ENCODE assay signal across 1 cellular context in genomic region chr5:32585446-32586250, GRCh38.
TF ChIP-seq lines count a peak whose summit lies in the region.

SUB1 (plus strand) TSS chr5:32585557; CDS start chr5:32588513, 2,956 bp downstream.

TF ChIP-seq in SK-N-SH, 30 proteins besides CTCF, POLR2A, EP300 and RAD21 (continued from another document):
- TF ChIP-seq, protein P1, sequence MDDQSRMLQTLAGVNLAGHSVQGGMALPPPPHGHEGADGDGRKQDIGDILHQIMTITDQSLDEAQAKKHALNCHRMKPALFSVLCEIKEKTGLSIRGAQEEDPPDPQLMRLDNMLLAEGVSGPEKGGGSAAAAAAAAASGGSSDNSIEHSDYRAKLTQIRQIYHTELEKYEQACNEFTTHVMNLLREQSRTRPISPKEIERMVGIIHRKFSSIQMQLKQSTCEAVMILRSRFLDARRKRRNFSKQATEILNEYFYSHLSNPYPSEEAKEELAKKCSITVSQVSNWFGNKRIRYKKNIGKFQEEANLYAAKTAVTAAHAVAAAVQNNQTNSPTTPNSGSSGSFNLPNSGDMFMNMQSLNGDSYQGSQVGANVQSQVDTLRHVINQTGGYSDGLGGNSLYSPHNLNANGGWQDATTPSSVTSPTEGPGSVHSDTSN (IDR thresholded peaks at IDR 0.05) = no peak
- TF ChIP-seq, protein P2, sequence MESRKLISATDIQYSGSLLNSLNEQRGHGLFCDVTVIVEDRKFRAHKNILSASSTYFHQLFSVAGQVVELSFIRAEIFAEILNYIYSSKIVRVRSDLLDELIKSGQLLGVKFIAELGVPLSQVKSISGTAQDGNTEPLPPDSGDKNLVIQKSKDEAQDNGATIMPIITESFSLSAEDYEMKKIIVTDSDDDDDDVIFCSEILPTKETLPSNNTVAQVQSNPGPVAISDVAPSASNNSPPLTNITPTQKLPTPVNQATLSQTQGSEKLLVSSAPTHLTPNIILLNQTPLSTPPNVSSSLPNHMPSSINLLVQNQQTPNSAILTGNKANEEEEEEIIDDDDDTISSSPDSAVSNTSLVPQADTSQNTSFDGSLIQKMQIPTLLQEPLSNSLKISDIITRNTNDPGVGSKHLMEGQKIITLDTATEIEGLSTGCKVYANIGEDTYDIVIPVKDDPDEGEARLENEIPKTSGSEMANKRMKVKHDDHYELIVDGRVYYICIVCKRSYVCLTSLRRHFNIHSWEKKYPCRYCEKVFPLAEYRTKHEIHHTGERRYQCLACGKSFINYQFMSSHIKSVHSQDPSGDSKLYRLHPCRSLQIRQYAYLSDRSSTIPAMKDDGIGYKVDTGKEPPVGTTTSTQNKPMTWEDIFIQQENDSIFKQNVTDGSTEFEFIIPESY (IDR thresholded peaks at IDR 0.05; ENCODE audit: borderline replicate concordance, low read depth) = no peak
- 0 out of 2 replicates have a peak, but pooled peaks have one; percentile 10 for TF ChIP-seq TCF12 (IDR thresholded peaks at IDR 0.05)
- TF ChIP-seq SIN3A (IDR thresholded peaks at IDR 0.05; ENCODE audit: borderline replicate concordance, low read depth, low read length) = peak; percentile 36
- TF ChIP-seq RXRA (IDR thresholded peaks at IDR 0.05; ENCODE audit: borderline replicate concordance, low read depth) = no peak
- peak; percentile 96 for TF ChIP-seq POLR2AphosphoS5 (IDR thresholded peaks at IDR 0.05; ENCODE audit: low read depth, low read length)
- TF ChIP-seq USF2 (IDR thresholded peaks at IDR 0.05; ENCODE audit: borderline replicate concordance, low read depth, low read length) = peak; percentile 90
- peak; percentile 99 for TF ChIP-seq TAF1 (IDR thresholded peaks at IDR 0.05; ENCODE audit: borderline replicate concordance, low read depth, low read length)
- no peak for TF ChIP-seq FOXJ3 (CRISPR knock-in tag; IDR thresholded peaks at IDR 0.05)
- TF ChIP-seq MXI1 (IDR thresholded peaks at IDR 0.05; ENCODE audit: low read depth, low read length) = peak; percentile 88
- peak; percentile 74 for TF ChIP-seq ELF1 (IDR thresholded peaks at IDR 0.05)
- TF ChIP-seq GATA2 (CRISPR knock-in tag; IDR thresholded peaks at IDR 0.05) = no peak
- peak; percentile 61; the same call in 1 of the 2 replicates for TF ChIP-seq YY1 (IDR thresholded peaks at IDR 0.05; ENCODE audit: low read depth)
- TF ChIP-seq EZH2phosphoT487 (IDR thresholded peaks at IDR 0.05; ENCODE audit: borderline replicate concordance, low read depth) = no peak
